In genomic region chr2:25275575-25275965, GRCh38 we compare ENCODE assay signal across 1 cellular context.
TF ChIP-seq lines count a peak whose summit lies in the region.

No MANE protein-coding gene starts in this region.

TF ChIP-seq in liver, 16 proteins besides CTCF, POLR2A, EP300 and RAD21 (continued from another document):
- TF ChIP-seq REST (IDR thresholded peaks at IDR 0.05), result no peak
- TF ChIP-seq FOXA2 (IDR thresholded peaks at IDR 0.05), result no peak
- no peak for TF ChIP-seq ATF3 (IDR thresholded peaks at IDR 0.05)
- no peak for TF ChIP-seq ZBTB33 (IDR thresholded peaks at IDR 0.05)
- no peak for TF ChIP-seq EGR1 (IDR thresholded peaks at IDR 0.05; ENCODE audit: low read depth in 2 of 2)
- no peak for TF ChIP-seq FOXA1 (IDR thresholded peaks at IDR 0.05)
- TF ChIP-seq RXRA (IDR thresholded peaks at IDR 0.05), result no peak
- TF ChIP-seq JUND (IDR thresholded peaks at IDR 0.05), result no peak
- TF ChIP-seq HNF4G (IDR thresholded peaks at IDR 0.05), result no peak
- TF ChIP-seq YY1 (IDR thresholded peaks at IDR 0.05), result no peak
- no peak for TF ChIP-seq HNF4A (conservative IDR thresholded peaks at IDR 0.05)
- no peak for TF ChIP-seq TAF1 (conservative IDR thresholded peaks at IDR 0.05)
- TF ChIP-seq SP1 (IDR thresholded peaks at IDR 0.05), result no peak
- TF ChIP-seq MAX (IDR thresholded peaks at IDR 0.05), result no peak
